In genomic region chr4:83438719-83439118, GRCh38 we compare ENCODE assay signal across 20 cellular contexts. TPM values are rescaled to one million over a fixed set of nuclear protein-coding genes. Genes with fewer than 3 reads are reported as not detected.
DNase-seq lines count a peak whose midpoint lies in the region; ATAC-seq and TF ChIP-seq lines count a peak whose summit lies in the region.
"Had no signal": no experiment of that assay in that cellular context is flagged by ENCODE, and none has a peak within 500 bp of the region (broad histone marks: within the 10 kb centered on the region; RNA-seq: fewer than 3 reads in every experiment).

No MANE protein-coding gene starts in this region.

- H3K4me2 ChIP-seq in OCI-LY7 (ENCODE audit: low read length) = no peak overlapping the region
- H3K4me2 ChIP-seq: PC-9 had no signal

- BruUV-seq in OCI-LY7 (replicated peaks; lab: Mats Ljungman, UMichigan) = no TSS peak

- H3K27ac Mint-ChIP-seq in activated naive CD4-positive, alpha-beta T cell treated with anti-CD3 and anti-CD28 coated beads, Interleukin-2, amount 50 U/mL, for 24 hours = peak overlapping the region; percentile 41
- no peak overlapping the region for H3K27ac Mint-ChIP-seq in activated naive CD4-positive, alpha-beta T cell treated with anti-CD3 and anti-CD28 coated beads, Interleukin-2, amount 10 ng/mL, durations not matched to agents 7 days and 5 days
- no peak overlapping the region for H3K27ac Mint-ChIP-seq in natural killer cell treated with Interleukin-12 subunit alpha and Interleukin-12 subunit beta and Interleukin-15 and Interleukin-18, amount 100 ng/mL, for 72 hours
- no peak overlapping the region for H3K27ac Mint-ChIP-seq in activated CD4-positive, alpha-beta T cell treated with anti-CD3 and anti-CD28 coated beads, Interleukin-2, amount 10 ng/mL, durations not matched to agents 7 days and 5 days
- H3K27ac Mint-ChIP-seq: H9 had no signal

- no peak for TF ChIP-seq CTCF in OCI-LY7 (conservative IDR thresholded peaks at IDR 0.05; ENCODE audit: low read length)
- TF ChIP-seq CTCF in epithelial cell of esophagus (IDR thresholded peaks at IDR 0.05; ENCODE audit: insufficient read depth, low read depth, low read length, missing control alignments) = no peak
- no peak for TF ChIP-seq CTCF in uterus (IDR thresholded peaks at IDR 0.05)

- H3K4me1 Mint-ChIP-seq in activated naive CD4-positive, alpha-beta T cell treated with anti-CD3 and anti-CD28 coated beads, Interleukin-2, amount 50 U/mL, for 24 hours = peaks cover 19% of the 10 kb centered on the region
- no peaks in the 10 kb centered on the region for H3K4me1 Mint-ChIP-seq in activated naive CD4-positive, alpha-beta T cell treated with anti-CD3 and anti-CD28 coated beads, Interleukin-2, amount 10 ng/mL, durations not matched to agents 7 days and 5 days
- H3K4me1 Mint-ChIP-seq in natural killer cell treated with Interleukin-12 subunit alpha and Interleukin-12 subunit beta and Interleukin-15 and Interleukin-18, amount 100 ng/mL, for 72 hours (ENCODE audit: low read depth in 2 of 2) = no peaks in the 10 kb centered on the region
- H3K4me1 Mint-ChIP-seq in activated CD4-positive, alpha-beta T cell treated with anti-CD3 and anti-CD28 coated beads, Interleukin-2, amount 10 ng/mL, durations not matched to agents 7 days and 5 days = no peaks in the 10 kb centered on the region
- H3K4me1 Mint-ChIP-seq: H9 had no signal

- H3K4me1 ChIP-seq in OCI-LY7 (ENCODE audit: insufficient read depth, low read length, poor library complexity, severe bottlenecking) (peaks cover 58% of the 10 kb centered on the region), uterus (no peaks in the 10 kb centered on the region)
- H3K4me1 ChIP-seq: SJSA1 had no signal

- H2AFZ ChIP-seq in OCI-LY7 (ENCODE audit: low read length) = no peak overlapping the region
- H2AFZ ChIP-seq: PC-9 had no signal

- intact Hi-C loops in OCI-LY7 (cut with micrococcal nuclease; ENCODE audit: unreplicated experiment) = loop anchor here (5.0 kb wide), 2 partner anchors 426 to 546 kb away; partner anchors contain the start of genes LIN54 and SEC31A
- intact Hi-C loops in uterus (cut with DNase I; ENCODE audit: low total_unique reads) = no loop called here

- H3K36me3 Mint-ChIP-seq in activated naive CD4-positive, alpha-beta T cell treated with anti-CD3 and anti-CD28 coated beads, Interleukin-2, amount 50 U/mL, for 24 hours = peaks cover 12% of the 10 kb centered on the region
- H3K36me3 Mint-ChIP-seq in activated naive CD4-positive, alpha-beta T cell treated with anti-CD3 and anti-CD28 coated beads, Interleukin-2, amount 10 ng/mL, durations not matched to agents 7 days and 5 days = peaks cover 27% of the 10 kb centered on the region
- H3K36me3 Mint-ChIP-seq in natural killer cell treated with Interleukin-12 subunit alpha and Interleukin-12 subunit beta and Interleukin-15 and Interleukin-18, amount 100 ng/mL, for 72 hours = no peaks in the 10 kb centered on the region
- peaks cover 34% of the 10 kb centered on the region for H3K36me3 Mint-ChIP-seq in activated CD4-positive, alpha-beta T cell treated with anti-CD3 and anti-CD28 coated beads, Interleukin-2, amount 10 ng/mL, durations not matched to agents 7 days and 5 days (ENCODE audit: low read depth)

- no peaks in the 10 kb centered on the region for H3K27me3 Mint-ChIP-seq in activated naive CD4-positive, alpha-beta T cell treated with anti-CD3 and anti-CD28 coated beads, Interleukin-2, amount 50 U/mL, for 24 hours
- no peaks in the 10 kb centered on the region for H3K27me3 Mint-ChIP-seq in activated naive CD4-positive, alpha-beta T cell treated with anti-CD3 and anti-CD28 coated beads, Interleukin-2, amount 10 ng/mL, durations not matched to agents 7 days and 5 days
- H3K27me3 Mint-ChIP-seq in natural killer cell treated with Interleukin-12 subunit alpha and Interleukin-12 subunit beta and Interleukin-15 and Interleukin-18, amount 100 ng/mL, for 72 hours = no peaks in the 10 kb centered on the region
- no peaks in the 10 kb centered on the region for H3K27me3 Mint-ChIP-seq in activated CD4-positive, alpha-beta T cell treated with anti-CD3 and anti-CD28 coated beads, Interleukin-2, amount 10 ng/mL, durations not matched to agents 7 days and 5 days

- DNase-seq in activated naive CD4-positive, alpha-beta T cell treated with anti-CD3 and anti-CD28 coated beads, Interleukin-2, amount 10 ng/mL, durations not matched to agents 7 days and 5 days = no peak
- no peak for DNase-seq in OCI-LY7 (ENCODE audit: low spot score)
- DNase-seq in epithelial cell of esophagus (ENCODE audit: low read depth) = peak; percentile 52
- no peak for DNase-seq in uterus
- DNase-seq in natural killer cell treated with Interleukin-12 subunit alpha and Interleukin-12 subunit beta and Interleukin-15 and Interleukin-18, amount 100 ng/mL, for 72 hours (ENCODE audit: low spot score) = no peak
- no peak for DNase-seq in activated CD4-positive, alpha-beta T cell treated with anti-CD3 and anti-CD28 coated beads, Interleukin-2, amount 10 ng/mL, durations not matched to agents 7 days and 5 days
- DNase-seq: DND-41, H9, KG1, NCI-H1436, NCI-H2029, NCI-H2171, NCI-H446, NCI-H69, PC-9 had no signal

- H3K9me3 Mint-ChIP-seq in activated naive CD4-positive, alpha-beta T cell treated with anti-CD3 and anti-CD28 coated beads, Interleukin-2, amount 50 U/mL, for 24 hours = no peaks in the 10 kb centered on the region
- no peaks in the 10 kb centered on the region for H3K9me3 Mint-ChIP-seq in activated naive CD4-positive, alpha-beta T cell treated with anti-CD3 and anti-CD28 coated beads, Interleukin-2, amount 10 ng/mL, durations not matched to agents 7 days and 5 days
- no peaks in the 10 kb centered on the region for H3K9me3 Mint-ChIP-seq in natural killer cell treated with Interleukin-12 subunit alpha and Interleukin-12 subunit beta and Interleukin-15 and Interleukin-18, amount 100 ng/mL, for 72 hours
- no peaks in the 10 kb centered on the region for H3K9me3 Mint-ChIP-seq in activated CD4-positive, alpha-beta T cell treated with anti-CD3 and anti-CD28 coated beads, Interleukin-2, amount 10 ng/mL, durations not matched to agents 7 days and 5 days
- H3K9me3 Mint-ChIP-seq: H9 had no signal

- H3K9me3 ChIP-seq in OCI-LY7 (ENCODE audit: low read length) = no peaks in the 10 kb centered on the region
- no peaks in the 10 kb centered on the region for H3K9me3 ChIP-seq in uterus
- H3K9me3 ChIP-seq: SJSA1 had no signal

- no peaks in the 10 kb centered on the region for H4K20me1 ChIP-seq in OCI-LY7 (ENCODE audit: insufficient read depth, low read length)

- H3K4me3 Mint-ChIP-seq in activated naive CD4-positive, alpha-beta T cell treated with anti-CD3 and anti-CD28 coated beads, Interleukin-2, amount 50 U/mL, for 24 hours = no peak overlapping the region
- H3K4me3 Mint-ChIP-seq in activated naive CD4-positive, alpha-beta T cell treated with anti-CD3 and anti-CD28 coated beads, Interleukin-2, amount 10 ng/mL, durations not matched to agents 7 days and 5 days = no peak overlapping the region
- no peak overlapping the region for H3K4me3 Mint-ChIP-seq in natural killer cell treated with Interleukin-12 subunit alpha and Interleukin-12 subunit beta and Interleukin-15 and Interleukin-18, amount 100 ng/mL, for 72 hours
- no peak overlapping the region for H3K4me3 Mint-ChIP-seq in activated CD4-positive, alpha-beta T cell treated with anti-CD3 and anti-CD28 coated beads, Interleukin-2, amount 10 ng/mL, durations not matched to agents 7 days and 5 days
- H3K4me3 Mint-ChIP-seq: H9 had no signal

- peaks cover 56% of the 10 kb centered on the region for H3K79me2 ChIP-seq in OCI-LY7 (ENCODE audit: insufficient read depth, low read depth, low read length)

- H3K27me3 ChIP-seq in uterus = no peaks in the 10 kb centered on the region
- H3K27me3 ChIP-seq: SJSA1 had no signal

- no peaks in the 10 kb centered on the region for H3K9me2 ChIP-seq in OCI-LY7 (ENCODE audit: insufficient read depth, low read length)

- TF ChIP-seq POLR2A in uterus (IDR thresholded peaks at IDR 0.05) = no peak

- H3K4me3 ChIP-seq in OCI-LY7 (ENCODE audit: low read depth, low read length, poor library complexity, severe bottlenecking) = no peak overlapping the region
- H3K4me3 ChIP-seq in epithelial cell of esophagus (ENCODE audit: low read length) = no peak overlapping the region
- H3K4me3 ChIP-seq in uterus = no peak overlapping the region
- H3K4me3 ChIP-seq: PC-9, SJSA1 had no signal

- POLR2A ChIA-PET in OCI-LY7 (lab: Charles Lee) = interaction anchor here (0.5 to 2.4 kb wide), 8 partner anchors 16 to 1946 kb away, joined by 3 to 15 read pairs (median 4); partner anchors contain the start of genes HELQ and MRPS18C
- POLR2A ChIA-PET in activated CD4-positive, alpha-beta T cell treated with anti-CD3 and anti-CD28 coated beads, Interleukin-2, amount 10 ng/mL, durations not matched to agents 7 days and 5 days (lab: Charles Lee) = no interaction called here

- H3K36me3 ChIP-seq in OCI-LY7 (ENCODE audit: insufficient read depth, low read length) (peaks cover 88% of the 10 kb centered on the region), uterus (no peaks in the 10 kb centered on the region)

- H3K27ac ChIP-seq in OCI-LY7 (ENCODE audit: low read depth, low read length, poor library complexity, severe bottlenecking) (peak overlapping the region; percentile 94), uterus (no peak overlapping the region)
- H3K27ac ChIP-seq: 22Rv1, PC-9, SJSA1 had no signal

- CTCF ChIA-PET in activated naive CD4-positive, alpha-beta T cell treated with anti-CD3 and anti-CD28 coated beads, Interleukin-2, amount 10 ng/mL, durations not matched to agents 7 days and 5 days (lab: Charles Lee) = interaction anchor here (1.0 kb wide), 1 partner anchor 69 kb away, joined by 3 read pairs; no protein-coding TSS in a partner anchor
- CTCF ChIA-PET in OCI-LY7 (lab: Charles Lee; ENCODE audit: unreplicated experiment) = no interaction called here
- CTCF ChIA-PET in activated CD4-positive, alpha-beta T cell treated with anti-CD3 and anti-CD28 coated beads, Interleukin-2, amount 10 ng/mL, durations not matched to agents 7 days and 5 days (lab: Charles Lee) = interaction anchor here (0.5 to 0.9 kb wide), 3 partner anchors 17 to 1663 kb away, joined by 3 to 6 read pairs (median 4); partner anchors contain the start of gene HELQ

- ATAC-seq in natural killer cell treated with Interleukin-12 subunit alpha and Interleukin-12 subunit beta and Interleukin-15 and Interleukin-18, amount 100 ng/mL, for 72 hours = no peak
- no peak for ATAC-seq in HG03095 (IDR thresholded peaks at IDR 0.05; ENCODE audit: unreplicated experiment)
- ATAC-seq: HepG2 had no signal

RNA-seq across cellular contexts. Expression of gene HELQ, which starts 16.9 kb away (rescaled TPM):
- 63.3 and 67.1 TPM in 2 replicates for total RNA-seq in OCI-LY7 (2014; rRNA removed; shearing (Covaris generic))
- total RNA-seq in OCI-LY7 (2022) (66.3 and 70.4 TPM in 2 replicates), uterus (10 to 100 TPM; 17.9 to 48.7 (median 25.2) TPM)
- total RNA-seq in natural killer cell treated with Interleukin-12 subunit alpha and Interleukin-12 subunit beta and Interleukin-15 and Interleukin-18, amount 100 ng/mL, for 72 hours = 10 to 100 TPM; 12.7 to 18.9 TPM
- 10 to 100 TPM; 14.0 to 16.2 TPM for total RNA-seq in activated CD4-positive, alpha-beta T cell treated with anti-CD3 and anti-CD28 coated beads, Interleukin-2, amount 10 ng/mL, durations not matched to agents 7 days and 5 days

RNA-seq across cellular contexts. Expression of gene MRPS18C, which starts 17.1 kb away (rescaled TPM):
- 38.1 and 41.4 TPM in 2 replicates for total RNA-seq in OCI-LY7 (2014; rRNA removed; shearing (Covaris generic))
- total RNA-seq in OCI-LY7 (2022) (98.1 and 104 TPM in 2 replicates), uterus (10 to 100 TPM in 3 of 4 donors, 1 to 10 TPM in 1; 7.7 to 55.5 (median 16.8) TPM)
- total RNA-seq in natural killer cell treated with Interleukin-12 subunit alpha and Interleukin-12 subunit beta and Interleukin-15 and Interleukin-18, amount 100 ng/mL, for 72 hours = 10 to 100 TPM; 44.4 to 44.7 TPM
- 10 to 100 TPM; 61.0 to 70.1 TPM for total RNA-seq in activated CD4-positive, alpha-beta T cell treated with anti-CD3 and anti-CD28 coated beads, Interleukin-2, amount 10 ng/mL, durations not matched to agents 7 days and 5 days

RNA-seq across cellular contexts. Expression of gene ABRAXAS1, which starts 46.2 kb away (rescaled TPM):
- 17.7 and 24.4 TPM in 2 replicates for total RNA-seq in OCI-LY7 (2014; rRNA removed; shearing (Covaris generic))
- total RNA-seq in OCI-LY7 (2022) (26.5 and 28.4 TPM in 2 replicates), uterus (10 to 100 TPM in 3 of 4 donors, 1 to 10 TPM in 1; 7.4 to 61.5 (median 29.3) TPM)
- total RNA-seq in natural killer cell treated with Interleukin-12 subunit alpha and Interleukin-12 subunit beta and Interleukin-15 and Interleukin-18, amount 100 ng/mL, for 72 hours = 1 to 10 TPM; 5.6 to 8.5 TPM
- total RNA-seq in activated CD4-positive, alpha-beta T cell treated with anti-CD3 and anti-CD28 coated beads, Interleukin-2, amount 10 ng/mL, durations not matched to agents 7 days and 5 days = 10 to 100 TPM; 17.3 to 18.7 TPM
